Comparison of ENCODE assay signal across 19 cellular contexts in genomic region chr1:190752131-190752530, GRCh38.
DNase-seq lines count a peak whose midpoint lies in the region; ATAC-seq, FAIRE-seq and TF ChIP-seq lines count a peak whose summit lies in the region.
"Had no signal": no experiment of that assay in that cellular context is flagged by ENCODE, and none has a peak within 500 bp of the region (broad histone marks: within the 10 kb centered on the region; RNA-seq: fewer than 3 reads in every experiment).

No MANE protein-coding gene starts in this region.

- H3K27ac ChIP-seq in HepG2 (ENCODE audit: extremely low read length, insufficient read depth, low read length) = no peak overlapping the region
- no peak overlapping the region for H3K27ac ChIP-seq in right lobe of liver
- no peak overlapping the region for H3K27ac ChIP-seq in SU-DHL-6 (ENCODE audit: low read depth, low read length)
- H3K27ac ChIP-seq: BLaER1 treated with 17β-estradiol and CSF1 and Interleukin-3, amounts not matched to agents 10 nM and 100 nM had no signal

- H3K27me3 ChIP-seq in HepG2 (ENCODE audit: control insufficient read depth in 1 of 2, insufficient read depth in 2 of 2, low read length in 2 of 2) = no peaks in the 10 kb centered on the region
- H3K27me3 ChIP-seq in right lobe of liver = no peaks in the 10 kb centered on the region
- H3K27me3 ChIP-seq in SU-DHL-6 (ENCODE audit: low read length) = no peaks in the 10 kb centered on the region
- H3K27me3 ChIP-seq: BLaER1 treated with 17β-estradiol and CSF1 and Interleukin-3, amounts not matched to agents 10 nM and 100 nM had no signal

- POLR2A ChIA-PET in HepG2 (lab: Yijun Ruan, JAX) = no interaction called here

- in situ Hi-C loops in HepG2 (cut with HindIII; ENCODE audit: extremely low pct_ligation_motif_present, low pct_unique_long_range_greater_than_20kb) = no loop called here

- H3K36me3 ChIP-seq in HepG2 (replicated peaks in 1 of 2; ENCODE audit: control insufficient read depth in 1 of 2, insufficient read depth in 2 of 2, low read length in 2 of 2) (no peaks in the 10 kb centered on the region), right lobe of liver (no peaks in the 10 kb centered on the region), SU-DHL-6 (ENCODE audit: low read length) (no peaks in the 10 kb centered on the region)
- H3K36me3 ChIP-seq: BLaER1 treated with 17β-estradiol and CSF1 and Interleukin-3, amounts not matched to agents 10 nM and 100 nM had no signal

- CTCF ChIA-PET in HepG2 (lab: Yijun Ruan, JAX; ENCODE audit: low intra/inter-chr PET ratio, low total read pairs) = no interaction called here

- DNase-seq in HepG2 (ENCODE audit: low spot score) = no peak
- no peak for DNase-seq in right lobe of liver
- no peak for DNase-seq in D721Med (ENCODE audit: insufficient read length, low spot score)
- no peak for DNase-seq in SHP77 treated with DMSO at 0.1 percent for 48 hours (lab: John Stamatoyannopoulos, UW)
- no peak for DNase-seq in C1 segment of cervical spinal cord (lab: John Stamatoyannopoulos, UW)
- DNase-seq: 8988T; AML-193; CD4-positive, alpha-beta memory T cell; CD4-positive, CD25-positive, alpha-beta regulatory T cell; CD8-positive, alpha-beta memory T cell; COR-L47; DMS79 treated with DMSO at 0.1 percent for 48 hours; GF-D8 had no signal

- H2AFZ ChIP-seq in HepG2 (ENCODE audit: low read length) (no peak overlapping the region), SU-DHL-6 (ENCODE audit: low read depth, low read length, severe bottlenecking) (peak overlapping the region; percentile 68)

- no peak for ATAC-seq in HepG2
- no peak for ATAC-seq in right lobe of liver
- ATAC-seq in GM18909 (IDR thresholded peaks at IDR 0.05; ENCODE audit: poor library complexity, unreplicated experiment) = no peak

- H3K9me2 ChIP-seq in SU-DHL-6 (replicated peaks; ENCODE audit: insufficient read depth, low read length) = no peaks in the 10 kb centered on the region

- no TSS peak for BruUV-seq in HepG2 (replicated peaks; lab: Mats Ljungman, UMichigan)

- no peak for FAIRE-seq in HepG2 (lab: Jason Lieb, UNC)
- FAIRE-seq in D721Med (lab: Jason Lieb, UNC) = peak; percentile 6
- FAIRE-seq: A204.1, G401.6, GM12891 had no signal

- no peaks in the 10 kb centered on the region for H4K20me1 ChIP-seq in HepG2 (ENCODE audit: insufficient read depth, low read length)
- H4K20me1 ChIP-seq in SU-DHL-6 (ENCODE audit: low read depth, low read length) = no peaks in the 10 kb centered on the region
- H4K20me1 ChIP-seq: BLaER1 treated with 17β-estradiol and CSF1 and Interleukin-3, amounts not matched to agents 10 nM and 100 nM had no signal

- no peaks in the 10 kb centered on the region for H3F3A ChIP-seq in SU-DHL-6 (ENCODE audit: insufficient read depth)

- TF ChIP-seq RAD21 in HepG2 (CRISPR knock-in tag; IDR thresholded peaks at IDR 0.05) = no peak

- no peak overlapping the region for H3K9ac ChIP-seq in HepG2 (ENCODE audit: insufficient read depth, low read depth, low read length)
- H3K9ac ChIP-seq in SU-DHL-6 (ENCODE audit: low read length) = no peak overlapping the region
- H3K9ac ChIP-seq: BLaER1 treated with 17β-estradiol and CSF1 and Interleukin-3, amounts not matched to agents 10 nM and 100 nM had no signal

- TF ChIP-seq EP300 in HepG2 (IDR thresholded peaks at IDR 0.05; ENCODE audit: low read depth in 2 of 2, low read length in 2 of 2) (no peak), HepG2 (CRISPR knock-in tag; IDR thresholded peaks at IDR 0.05; ENCODE audit: borderline replicate concordance) (no peak)

- H3K9me3 ChIP-seq in HepG2 (ENCODE audit: low read length) (no peaks in the 10 kb centered on the region), right lobe of liver (no peaks in the 10 kb centered on the region), SU-DHL-6 (ENCODE audit: insufficient read depth, low read length) (no peaks in the 10 kb centered on the region)
- H3K9me3 ChIP-seq: BLaER1 treated with 17β-estradiol and CSF1 and Interleukin-3, amounts not matched to agents 10 nM and 100 nM had no signal

- H3K4me2 ChIP-seq in HepG2 (ENCODE audit: low read depth, low read length) (no peak overlapping the region), SU-DHL-6 (ENCODE audit: low read depth, low read length, poor library complexity, severe bottlenecking) (no peak overlapping the region)
- H3K4me2 ChIP-seq: BLaER1 treated with 17β-estradiol and CSF1 and Interleukin-3, amounts not matched to agents 10 nM and 100 nM had no signal

- TF ChIP-seq POLR2A in HepG2 (IDR thresholded peaks at IDR 0.05; ENCODE audit: insufficient read depth in 1 of 2, low read depth in 2 of 2, low read length in 2 of 2) (no peak), right lobe of liver (IDR thresholded peaks at IDR 0.05) (no peak)

- H3K79me2 ChIP-seq in HepG2 (ENCODE audit: insufficient read depth, low read length) (no peaks in the 10 kb centered on the region), SU-DHL-6 (ENCODE audit: insufficient read depth, low read length) (no peaks in the 10 kb centered on the region)

- H3K4me1 ChIP-seq in HepG2 (ENCODE audit: insufficient read depth, low read length) (no peaks in the 10 kb centered on the region), right lobe of liver (no peaks in the 10 kb centered on the region)
- H3K4me1 ChIP-seq: BLaER1 treated with 17β-estradiol and CSF1 and Interleukin-3, amounts not matched to agents 10 nM and 100 nM had no signal

- intact Hi-C loops in HepG2 (cut with micrococcal nuclease; ENCODE audit: unreplicated experiment) (no loop called here), right lobe of liver (cut with DNase I) (no loop called here)

- no peak overlapping the region for H3K4me3 ChIP-seq in HepG2 (replicated peaks in 1 of 3; ENCODE audit: insufficient read depth in 1 of 3, low read depth in 2 of 3, low read length in 3 of 3)
- no peak overlapping the region for H3K4me3 ChIP-seq in right lobe of liver
- no peak overlapping the region for H3K4me3 ChIP-seq in SU-DHL-6 (ENCODE audit: insufficient read depth, low read length, poor library complexity, severe bottlenecking)
- H3K4me3 ChIP-seq: BLaER1 treated with 17β-estradiol and CSF1 and Interleukin-3, amounts not matched to agents 10 nM and 100 nM had no signal

- WGBS in HepG2 (ENCODE audit: low lambda C conversion rate) = 0% methylated on average over 2 of the region's 2 CpGs
- WGBS in right lobe of liver (ENCODE audit: insufficient coverage, low coverage, low lambda C conversion rate, missing lambda C conversion rate) = 48% methylated on average over 2 of the region's 2 CpGs

- no peak for TF ChIP-seq CTCF in HepG2 (CRISPR knock-in tag; IDR thresholded peaks at IDR 0.05)
- TF ChIP-seq CTCF in right lobe of liver (IDR thresholded peaks at IDR 0.05) = no peak
- no peak for TF ChIP-seq CTCF in D721Med (IDR thresholded peaks at IDR 0.05; ENCODE audit: insufficient read depth, missing control alignments)
- no peak for TF ChIP-seq CTCF in SU-DHL-6 (IDR thresholded peaks at IDR 0.05; ENCODE audit: insufficient read depth, low read length, poor library complexity, severe bottlenecking)

TF ChIP-seq in HepG2, 621 proteins besides CTCF, POLR2A, EP300 and RAD21:
- peak; percentile 11 to 69; a peak in 2 of 4 replicates for TF ChIP-seq MAFK (conservative IDR thresholded peaks at IDR 0.05 in 1 of 2, IDR thresholded peaks at IDR 0.05 in 1 of 2; ENCODE audit: low read length in 2 of 2)
- TF ChIP-seq FOSL2 (CRISPR knock-in tag; IDR thresholded peaks at IDR 0.05) = no peak
- no peak for TF ChIP-seq ZKSCAN1 (IDR thresholded peaks at IDR 0.05; ENCODE audit: low read length)
- TF ChIP-seq DR1 (CRISPR knock-in tag; IDR thresholded peaks at IDR 0.05) = no peak
- TF ChIP-seq ARHGAP35 (CRISPR knock-in tag; IDR thresholded peaks at IDR 0.05; ENCODE audit: borderline replicate concordance) = no peak
- peak; percentile 52; the same call in 1 of the 2 replicates for TF ChIP-seq MAFF (IDR thresholded peaks at IDR 0.05; ENCODE audit: low read depth, low read length)
- no peak for TF ChIP-seq E2F2 (CRISPR knock-in tag; IDR thresholded peaks at IDR 0.05; ENCODE audit: borderline replicate concordance)
- no peak for TF ChIP-seq ZBTB1 (CRISPR knock-in tag; IDR thresholded peaks at IDR 0.05; ENCODE audit: borderline replicate concordance)
- no peak for TF ChIP-seq FOXK2 (IDR thresholded peaks at IDR 0.05)
- no peak for TF ChIP-seq ZBTB33 (CRISPR knock-in tag; IDR thresholded peaks at IDR 0.05)
